Comparison of ENCODE assay signal across 19 cellular contexts in genomic region chr10:116784651-116785050, GRCh38. TPM values are rescaled to one million over a fixed set of nuclear protein-coding genes. Genes with fewer than 3 reads are reported as not detected.
DNase-seq lines count a peak whose midpoint lies in the region; TF ChIP-seq lines count a peak whose summit lies in the region.
"Had no signal": no experiment of that assay in that cellular context is flagged by ENCODE, and none has a peak within 500 bp of the region (broad histone marks: within the 10 kb centered on the region; RNA-seq: fewer than 3 reads in every experiment).

No MANE protein-coding gene starts in this region.

- no peak overlapping the region for H3K27ac Mint-ChIP-seq in MCF 10A (ENCODE audit: low read depth, unreplicated experiment)
- H3K27ac Mint-ChIP-seq: B cell; CD4-positive, alpha-beta T cell; CD8-positive, alpha-beta T cell had no signal

- no peaks in the 10 kb centered on the region for H3K9me3 Mint-ChIP-seq in MCF 10A (ENCODE audit: unreplicated experiment)
- H3K9me3 Mint-ChIP-seq: CD4-positive, alpha-beta T cell; CD8-positive, alpha-beta T cell had no signal

- no peaks in the 10 kb centered on the region for H3K36me3 Mint-ChIP-seq in MCF 10A (ENCODE audit: insufficient read depth, unreplicated experiment)
- H3K36me3 Mint-ChIP-seq: CD8-positive, alpha-beta T cell had no signal

- TF ChIP-seq CTCF in right atrium auricular region (IDR thresholded peaks at IDR 0.05), result no peak
- no peak for TF ChIP-seq CTCF in spleen (IDR thresholded peaks at IDR 0.05 in 8 of 11, conservative IDR thresholded peaks at IDR 0.05 in 3 of 11)
- TF ChIP-seq CTCF in MCF 10A (IDR thresholded peaks at IDR 0.05; ENCODE audit: unreplicated experiment), result no peak

- DNase-seq in DMS 273 (lab: John Stamatoyannopoulos, UW; ENCODE audit: unreplicated experiment) (peak; percentile 19), DMS 273 treated with DMSO at 0.1 percent for 48 hours (lab: John Stamatoyannopoulos, UW) (no peak), cardiac septum (ENCODE audit: low spot score) (peak; percentile 67), right atrium auricular region (ENCODE audit: low spot score) (no peak), spleen (peak; percentile 56), MCF 10A (ENCODE audit: unreplicated experiment) (no peak)
- DNase-seq in stimulated activated CD4-positive, alpha-beta T cell treated with anti-CD3 and anti-CD28 coated beads, Interleukin-15, amount 100 ng/mL, for 24 hours, result no peak
- DNase-seq: AML-193; Calu3; CD4-positive, alpha-beta T cell; CD8-positive, alpha-beta T cell; DMS79 treated with DMSO at 0.1 percent for 48 hours; GF-D8 had no signal

- H3K4me1 ChIP-seq in right atrium auricular region (peaks cover 0 to 5% of the 10 kb centered on the region in 2 donors), spleen (peaks cover 0 to 14% (median 9%) of the 10 kb centered on the region in 6 donors)
- H3K4me1 ChIP-seq: A549 had no signal

- 90 to 94% (median 91%) methylated on average over 5 to 7 of the region's 7 CpGs for WGBS in spleen, 5 donors

- no peak overlapping the region for H3K27ac ChIP-seq in right atrium auricular region
- H3K27ac ChIP-seq in spleen, result no peak overlapping the region
- H3K27ac ChIP-seq: 22Rv1; A549; BLaER1 treated with 17β-estradiol and CSF1 and Interleukin-3, amounts not matched to agents 10 nM and 100 nM; C4-2B had no signal

- H3K36me3 ChIP-seq in right atrium auricular region (no peaks in the 10 kb centered on the region), spleen (no peaks in the 10 kb centered on the region)
- H3K36me3 ChIP-seq: BLaER1 treated with 17β-estradiol and CSF1 and Interleukin-3, amounts not matched to agents 10 nM and 100 nM had no signal

- no peak overlapping the region for H3K4me3 Mint-ChIP-seq in MCF 10A (ENCODE audit: unreplicated experiment)
- H3K4me3 Mint-ChIP-seq: B cell; CD4-positive, alpha-beta T cell; CD8-positive, alpha-beta T cell had no signal

- intact Hi-C loops in cardiac septum (cut with DNase I) (no loop called here), spleen (cut with DNase I; ENCODE audit: low total_unique reads) (no loop called here), MCF 10A (cut with micrococcal nuclease) (loop anchor here (5.0 kb wide), 1 partner anchor 312 kb away; no protein-coding TSS in a partner anchor)

- H3K9me3 ChIP-seq in right atrium auricular region, result no peaks in the 10 kb centered on the region
- H3K9me3 ChIP-seq in spleen, result no peaks in the 10 kb centered on the region
- H3K9me3 ChIP-seq: A549; BLaER1 treated with 17β-estradiol and CSF1 and Interleukin-3, amounts not matched to agents 10 nM and 100 nM; Caco-2 had no signal

- peaks cover 9% of the 10 kb centered on the region for H3K4me1 Mint-ChIP-seq in MCF 10A (ENCODE audit: insufficient read depth, unreplicated experiment)

- H3K4me3 ChIP-seq in right atrium auricular region, result no peak overlapping the region
- H3K4me3 ChIP-seq in spleen, result no peak overlapping the region
- H3K4me3 ChIP-seq: A549; BLaER1 treated with 17β-estradiol and CSF1 and Interleukin-3, amounts not matched to agents 10 nM and 100 nM had no signal

- no peaks in the 10 kb centered on the region for H3K27me3 ChIP-seq in right atrium auricular region
- peaks cover 0 to 5% (median 0%) of the 10 kb centered on the region in 7 donors for H3K27me3 ChIP-seq in spleen (replicated peaks in 1 of 7)
- H3K27me3 ChIP-seq: BLaER1 treated with 17β-estradiol and CSF1 and Interleukin-3, amounts not matched to agents 10 nM and 100 nM had no signal

- POLR2A ChIA-PET in MCF 10A (lab: Yijun Ruan, JAX), result interaction anchor here (0.7 to 0.9 kb wide), 2 partner anchors 12 to 36 kb away, joined by 3 read pairs; no protein-coding TSS in a partner anchor

- BruUV-seq in MCF 10A (replicated peaks; lab: Mats Ljungman, UMichigan), result no TSS peak

- no peak for TF ChIP-seq POLR2A in spleen (IDR thresholded peaks at IDR 0.05)

- CTCF ChIA-PET in MCF 10A (lab: Yijun Ruan, JAX), result interaction anchor here (0.9 to 10.9 kb wide), 5 partner anchors 10 to 100 kb away, joined by 4 to 339 read pairs (median 42); no protein-coding TSS in a partner anchor

- H3K27me3 Mint-ChIP-seq in MCF 10A (ENCODE audit: insufficient read depth, unreplicated experiment), result no peaks in the 10 kb centered on the region

RNA-seq across cellular contexts. Expression of gene HSPA12A, which starts 42.3 kb away (rescaled TPM):
- total RNA-seq in cardiac septum, result 8.1 TPM
- total RNA-seq in right atrium auricular region, result 10 to 100 TPM; 10.1 to 11.5 TPM
- 10 to 100 TPM in 4 of 7 donors, 1 to 10 TPM in 3; 5.6 to 16.5 (median 11.0) TPM for total RNA-seq in spleen
- polyA plus RNA-seq in spleen, result 1 to 10 TPM; 1.5 to 3.6 (median 1.8) TPM
- total RNA-seq in MCF 10A (2022), result 9.1 and 13.1 TPM in 2 replicates

Comparison
In these comparisons a context has a peak if more than half of its experiments do, and no peak if none do; other contexts are left out.
1. DNase-seq: peak in DMS 273 (single experiment), cardiac septum (single experiment) and spleen (single experiment); none in DMS 273 treated with DMSO at 0.1 percent for 48 hours (single experiment), right atrium auricular region (single experiment), stimulated activated CD4-positive, alpha-beta T cell treated with anti-CD3 and anti-CD28 coated beads, Interleukin-15, amount 100 ng/mL, for 24 hours (single experiment) and MCF 10A (single experiment).